1 cellular context compared by ENCODE assay signal in the genomic region with DNA sequence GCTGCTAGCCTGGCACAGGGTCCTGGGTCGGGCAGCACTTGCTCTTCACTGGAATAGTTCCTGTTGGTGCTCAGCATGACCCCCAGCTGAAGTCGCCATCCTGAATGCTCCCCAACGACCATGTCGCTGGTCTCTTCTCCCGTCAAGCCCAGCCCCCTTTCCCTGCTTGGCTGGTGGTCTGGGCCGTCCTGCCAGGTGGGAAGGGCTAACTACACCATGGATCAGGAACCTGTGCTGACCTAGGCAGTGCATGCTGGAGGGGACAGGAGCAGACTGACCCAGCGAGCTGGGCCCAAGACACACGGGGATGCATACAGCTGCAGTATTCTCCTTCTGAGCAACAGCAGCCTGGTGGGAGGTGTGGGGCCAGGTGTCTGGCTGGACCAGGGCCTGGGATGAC.
TF ChIP-seq lines count a peak whose summit lies in the region.

No MANE protein-coding gene starts in this region.

TF ChIP-seq in SK-N-SH, 30 proteins besides CTCF, POLR2A, EP300 and RAD21 (continued from another document):
- TF ChIP-seq USF2 (IDR thresholded peaks at IDR 0.05; ENCODE audit: borderline replicate concordance, low read depth, low read length), result no peak
- no peak for TF ChIP-seq CHD2 (IDR thresholded peaks at IDR 0.05; ENCODE audit: low read length, partially characterized antibody)
- no peak for TF ChIP-seq YY1 (IDR thresholded peaks at IDR 0.05; ENCODE audit: low read depth)
- TF ChIP-seq SMC3 (IDR thresholded peaks at IDR 0.05; ENCODE audit: low read depth, low read length), result no peak
- TF ChIP-seq FOXJ3 (CRISPR knock-in tag; IDR thresholded peaks at IDR 0.05), result no peak
